In genomic region chr11:130868865-130869264, GRCh38 we compare ENCODE assay signal across 24 cellular contexts.
"Had no signal": no experiment of that assay in that cellular context is flagged by ENCODE, and none has a peak within 500 bp of the region (broad histone marks: within the 10 kb centered on the region; RNA-seq: fewer than 3 reads in every experiment).

No MANE protein-coding gene starts in this region.

- H3K27me3 Mint-ChIP-seq: naive thymus-derived CD8-positive, alpha-beta T cell; progenitor cell of endocrine pancreas; stimulated activated naive B cell treated with anti-CD40 and anti-IgM and Interleukin-4, amounts not matched to agents 10 μg/mL and 1 μg/mL and 100 μg/mL, for 72 hours had no signal

- H3K27ac ChIP-seq: hepatocyte, left ventricle myocardium inferior, neutrophil, skin epidermis, transverse colon, upper lobe of left lung, vagina had no signal

- H3K4me3 ChIP-seq: heart right ventricle, hepatocyte, left ventricle myocardium inferior, lung, skin epidermis, transverse colon, upper lobe of left lung, vagina had no signal

- DNase-seq: heart right ventricle; islet precursor cell; left ventricle myocardium inferior; naive thymus-derived CD8-positive, alpha-beta T cell; occipital lobe; right cardiac atrium; stimulated activated CD4-positive, alpha-beta T cell treated with anti-CD3 and anti-CD28 coated beads, Interleukin-12 subunit alpha, Interleukin-12 subunit beta, amount 100 ng/mL, for 4 hours; stimulated activated CD4-positive, alpha-beta T cell treated with anti-CD3 and anti-CD28 coated beads, Interleukin-15, amount 100 ng/mL, for 24 hours; stimulated activated CD4-positive, alpha-beta T cell treated with anti-CD3 and anti-CD28 coated beads, Interleukin-2, amount 100 ng/mL, for 24 hours; stimulated activated CD4-positive, alpha-beta T cell treated with anti-CD3 and anti-CD28 coated beads, Interleukin-4, amount 100 ng/mL, for 1 hour; stimulated activated naive B cell treated with anti-CD40 and anti-IgM and Interleukin-4, amounts not matched to agents 10 μg/mL and 1 μg/mL and 100 μg/mL, for 72 hours; stimulated activated naive CD8-positive, alpha-beta T cell treated with anti-CD3 and anti-CD28 coated beads, Interleukin-15, Interleukin-2, amounts not matched to agents 100 U/mL and 50 U/mL, for 24 hours; substantia nigra; transverse colon; upper lobe of left lung had no signal

- H3K4me3 Mint-ChIP-seq: naive thymus-derived CD8-positive, alpha-beta T cell; nephron; neural crest cell; stimulated activated naive B cell treated with anti-CD40 and anti-IgM and Interleukin-4, amounts not matched to agents 10 μg/mL and 1 μg/mL and 100 μg/mL, for 72 hours had no signal

- H3K9me3 Mint-ChIP-seq: naive thymus-derived CD8-positive, alpha-beta T cell; nephron; neural crest cell; stimulated activated naive B cell treated with anti-CD40 and anti-IgM and Interleukin-4, amounts not matched to agents 10 μg/mL and 1 μg/mL and 100 μg/mL, for 72 hours had no signal

- H3K9me3 ChIP-seq: heart right ventricle, left ventricle myocardium inferior, neutrophil, transverse colon, upper lobe of left lung, vagina had no signal

- H3K27me3 ChIP-seq: heart right ventricle, hepatocyte, neutrophil, transverse colon, upper lobe of left lung, vagina had no signal

- H3K4me1 ChIP-seq: upper lobe of left lung had no signal

- ATAC-seq: heart right ventricle; naive thymus-derived CD8-positive, alpha-beta T cell; sciatic nerve; stimulated activated naive B cell treated with anti-CD40 and anti-IgM and Interleukin-4, amounts not matched to agents 10 μg/mL and 1 μg/mL and 100 μg/mL, for 72 hours; stimulated activated naive CD8-positive, alpha-beta T cell treated with anti-CD3 and anti-CD28 coated beads, Interleukin-15, Interleukin-2, amounts not matched to agents 100 U/mL and 50 U/mL, for 24 hours had no signal

- H3K4me1 Mint-ChIP-seq: neural crest cell; stimulated activated naive B cell treated with anti-CD40 and anti-IgM and Interleukin-4, amounts not matched to agents 10 μg/mL and 1 μg/mL and 100 μg/mL, for 72 hours had no signal

- H3K27ac Mint-ChIP-seq: nephron; progenitor cell of endocrine pancreas; stimulated activated naive B cell treated with anti-CD40 and anti-IgM and Interleukin-4, amounts not matched to agents 10 μg/mL and 1 μg/mL and 100 μg/mL, for 72 hours had no signal
